8 cellular contexts compared by ENCODE assay signal in the genomic region with DNA sequence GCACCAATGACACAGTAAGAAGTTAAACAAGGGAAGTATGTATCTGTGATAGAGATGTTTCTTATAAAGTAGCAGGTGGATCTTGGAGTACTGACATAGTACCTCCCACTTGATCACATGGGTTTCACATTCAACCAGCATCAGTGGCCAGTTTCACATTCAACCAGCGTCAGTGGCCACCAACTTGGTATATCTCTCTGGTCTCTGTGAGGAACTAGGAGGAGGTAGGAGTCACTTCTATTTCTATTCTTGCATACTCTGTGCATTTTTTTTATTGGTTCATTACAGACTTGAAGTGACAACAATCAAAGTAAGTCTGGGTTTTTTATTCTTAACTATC.
DNase-seq lines count a peak whose midpoint lies in the region; ATAC-seq and TF ChIP-seq lines count a peak whose summit lies in the region.

No MANE protein-coding gene starts in this region.

- in situ Hi-C loops in HAP-1 (cut with MboI; ENCODE audit: low sequenced_read_pairs) = loop anchor here (10.0 to 25.0 kb wide), 3 partner anchors 178 to 803 kb away; no protein-coding TSS in a partner anchor

- DNase-seq in CD1c-positive myeloid dendritic cell (ENCODE audit: extremely low spot score) (peak; percentile 13), MV-4-11 (lab: John Stamatoyannopoulos, UW) (peak; percentile 34), suprapubic skin (ENCODE audit: low spot score in 2 of 2) (no peak), HAP-1 (ENCODE audit: low spot score in 2 of 2) (no peak), Right ventricle myocardium superior (no peak), AML-193 (lab: John Stamatoyannopoulos, UW) (no peak)

- ATAC-seq in GM19035 (IDR thresholded peaks at IDR 0.05; ENCODE audit: unreplicated experiment) (peak; percentile 98), HG02840 (IDR thresholded peaks at IDR 0.05; ENCODE audit: low FRiP score, unreplicated experiment) (peak; percentile 96), Right ventricle myocardium superior (ENCODE audit: poor library complexity) (no peak)

- H3K36me3 ChIP-seq in suprapubic skin = no peaks in the 10 kb centered on the region
- H3K36me3 ChIP-seq in HAP-1 (replicated peaks) = no peaks in the 10 kb centered on the region

- H3K9me3 ChIP-seq in suprapubic skin = no peaks in the 10 kb centered on the region
- H3K9me3 ChIP-seq in HAP-1 = no peaks in the 10 kb centered on the region

- H3K27me3 ChIP-seq in suprapubic skin (no peaks in the 10 kb centered on the region), HAP-1 (ENCODE audit: low read depth) (no peaks in the 10 kb centered on the region)

- peaks cover 3% of the 10 kb centered on the region for H3K4me1 ChIP-seq in suprapubic skin
- H3K4me1 ChIP-seq in HAP-1 = peaks cover 5% of the 10 kb centered on the region; the same call in 1 of the 2 replicates

- intact Hi-C loops in Right ventricle myocardium superior (cut with DNase I) = loop anchor here (10.0 kb wide), 1 partner anchor 550 kb away; no protein-coding TSS in a partner anchor

- no peak overlapping the region for H3K27ac ChIP-seq in suprapubic skin

- H3K4me3 ChIP-seq in suprapubic skin (no peak overlapping the region), HAP-1 (no peak overlapping the region)

- TF ChIP-seq EP300 in suprapubic skin (IDR thresholded peaks at IDR 0.05) = no peak

- no peak for TF ChIP-seq CTCF in suprapubic skin (IDR thresholded peaks at IDR 0.05)

- 0% methylated on average over 1 of the region's 1 CpG for WGBS in suprapubic skin

- no peak for TF ChIP-seq POLR2A in suprapubic skin (IDR thresholded peaks at IDR 0.05)

Comparison
In these comparisons a context has a peak if more than half of its experiments do, and no peak if none do; other contexts are left out.
1. DNase-seq: peak in CD1c-positive myeloid dendritic cell (single experiment) and MV-4-11 (single experiment); none in suprapubic skin (0 of 2), HAP-1 (0 of 2), Right ventricle myocardium superior (single experiment) and AML-193 (0 of 2).